Comparison of ENCODE assay signal across 8 cellular contexts in the genomic region with DNA sequence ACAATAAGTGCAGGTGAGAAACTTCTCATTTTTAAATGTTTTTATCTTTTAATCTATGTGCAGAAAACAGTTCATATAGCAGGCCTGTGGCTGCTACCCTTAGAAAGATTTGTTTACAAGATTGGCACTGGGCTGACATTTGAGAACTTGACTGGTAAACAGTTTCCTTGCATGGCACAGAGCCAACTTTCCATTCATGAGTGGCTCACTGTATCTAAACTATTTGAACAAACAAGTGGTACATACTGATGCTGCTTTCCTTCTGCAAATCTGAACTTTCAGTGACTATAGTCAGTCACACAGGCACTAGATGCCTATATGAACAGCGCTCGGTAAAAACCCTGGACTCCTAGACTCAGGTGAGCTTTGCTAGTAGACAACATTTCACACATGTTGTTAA. TPM values are rescaled to one million over a fixed set of nuclear protein-coding genes. Genes with fewer than 3 reads are reported as not detected.
DNase-seq lines count a peak whose midpoint lies in the region; ATAC-seq and TF ChIP-seq lines count a peak whose summit lies in the region.

No MANE protein-coding gene starts in this region.

- no peaks in the 10 kb centered on the region for H3K9me3 Mint-ChIP-seq in chondrocyte (ENCODE audit: low read depth)

- H3K27ac Mint-ChIP-seq in chondrocyte (ENCODE audit: unreplicated experiment), result no peak overlapping the region

- DNase-seq in cardiac muscle cell (ENCODE audit: low read depth in 1 of 2, low spot score in 1 of 2) (peak; percentile 21 to 30), Right ventricle myocardium superior (no peak), NCI-H2171 treated with DMSO at 0.1 percent for 48 hours (lab: John Stamatoyannopoulos, UW) (peak; percentile 79), dermis blood vessel endothelial cell (peak; percentile 49), tibial nerve (ENCODE audit: low spot score in 2 of 2) (peak in 1 of 2 donors; percentile 35), chondrocyte (ENCODE audit: low spot score) (no peak)

- TF ChIP-seq EP300 in tibial nerve (IDR thresholded peaks at IDR 0.05), result peak in 1 of 2 donors; percentile 32

- H3K4me3 Mint-ChIP-seq in chondrocyte (ENCODE audit: unreplicated experiment), result no peak overlapping the region

- peaks cover 1% of the 10 kb centered on the region for H3K27me3 Mint-ChIP-seq in chondrocyte (ENCODE audit: low read depth)

- no peaks in the 10 kb centered on the region for H3K36me3 Mint-ChIP-seq in chondrocyte (ENCODE audit: low read depth)

- H3K36me3 ChIP-seq in cardiac muscle cell (no peaks in the 10 kb centered on the region), tibial nerve (no peaks in the 10 kb centered on the region)

- H3K4me3 ChIP-seq in cardiac muscle cell (no peak overlapping the region), tibial nerve (no peak overlapping the region)

- H3K27me3 ChIP-seq in cardiac muscle cell (peaks cover 3% of the 10 kb centered on the region), tibial nerve (no peaks in the 10 kb centered on the region)

- WGBS in tibial nerve, 2 donors, result 40 to 53% methylated on average over 2 of the region's 2 CpGs

- ATAC-seq in Right ventricle myocardium superior (ENCODE audit: poor library complexity) (no peak), GM21367 (IDR thresholded peaks at IDR 0.05; ENCODE audit: unreplicated experiment) (no peak), GM19328 (IDR thresholded peaks at IDR 0.05; ENCODE audit: unreplicated experiment) (no peak)

- H3K4me1 ChIP-seq in cardiac muscle cell (ENCODE audit: low read depth), result no peaks in the 10 kb centered on the region
- peaks cover 0 to 8% (median 0%) of the 10 kb centered on the region in 4 donors for H3K4me1 ChIP-seq in tibial nerve

- no peaks in the 10 kb centered on the region for H3K9me3 ChIP-seq in cardiac muscle cell (ENCODE audit: low read depth)
- no peaks in the 10 kb centered on the region for H3K9me3 ChIP-seq in tibial nerve

- no peaks in the 10 kb centered on the region for H3K4me1 Mint-ChIP-seq in chondrocyte (ENCODE audit: low read depth)

- no peak overlapping the region for H3K27ac ChIP-seq in cardiac muscle cell
- peak overlapping the region in 3 of 4 donors; percentile 17 to 60 (median 25) for H3K27ac ChIP-seq in tibial nerve

- intact Hi-C loops in Right ventricle myocardium superior (cut with DNase I), result loop anchor here (5.0 to 10.0 kb wide), 2 partner anchors 342 to 400 kb away; a partner anchor contains a TSS

- TF ChIP-seq POLR2A in tibial nerve (IDR thresholded peaks at IDR 0.05), result no peak

- TF ChIP-seq CTCF in cardiac muscle cell (IDR thresholded peaks at IDR 0.05; ENCODE audit: low read depth, low read length) (no peak), tibial nerve (IDR thresholded peaks at IDR 0.05) (no peak), chondrocyte (IDR thresholded peaks at IDR 0.05) (no peak)

RNA-seq across cellular contexts. Expression of a gene that starts 6.3 kb away (rescaled TPM):
- total RNA-seq in cardiac muscle cell, result 34.0 and 61.6 TPM in 2 replicates
- 20.5 and 21.2 TPM in 2 replicates for polyA plus RNA-seq in cardiac muscle cell
- total RNA-seq in Right ventricle myocardium superior, result 28.4 TPM
- 48.6 and 49.0 TPM in 2 replicates for total RNA-seq in dermis blood vessel endothelial cell
- total RNA-seq in tibial nerve, result 10 to 100 TPM; 15.9 to 55.7 (median 21.1) TPM
- 14.3 to 15.2 TPM (median 14.4 TPM) in 3 replicates for total RNA-seq in chondrocyte

RNA-seq across cellular contexts. Expression of a gene that starts 9.6 kb away (rescaled TPM):
- total RNA-seq in cardiac muscle cell (0.18 and 0.36 TPM in 2 replicates), Right ventricle myocardium superior (0.75 TPM), dermis blood vessel endothelial cell (not detected in 2 replicates), tibial nerve (1 to 10 TPM in 1 of 4 donors, under 1 TPM in 3; 0.22 to 2.1 (median 0.91) TPM), chondrocyte (not detected in 3 replicates)
- polyA plus RNA-seq in cardiac muscle cell, result not detected in 2 replicates

Comparison
In these comparisons a context has a peak if more than half of its experiments do, and no peak if none do; other contexts are left out.
1. DNase-seq: peak in cardiac muscle cell (2 of 2), NCI-H2171 treated with DMSO at 0.1 percent for 48 hours (single experiment) and dermis blood vessel endothelial cell (single experiment); none in Right ventricle myocardium superior (single experiment) and chondrocyte (single experiment).